ENCODE assay signal across 8 cellular contexts in genomic region chr6:36874443-36875249, GRCh38. TPM values are rescaled to one million over a fixed set of nuclear protein-coding genes. Genes with fewer than 3 reads are reported as not detected.
DNase-seq lines count a peak whose midpoint lies in the region; ATAC-seq and TF ChIP-seq lines count a peak whose summit lies in the region.

Gene PPIL1, minus strand, starts transcription at chr6:36874803. Its CDS starts 31 bp downstream, at chr6:36874772.

- peaks cover 53% of the 10 kb centered on the region for H3K4me1 Mint-ChIP-seq in activated naive CD8-positive, alpha-beta T cell treated with anti-CD3 and anti-CD28 coated beads, Interleukin-2, amount 50 U/mL, for 24 hours

- DNase-seq in GM10266 (ENCODE audit: extremely low spot score) = peak; percentile 89
- DNase-seq in NCI-H128 (lab: John Stamatoyannopoulos, UW; ENCODE audit: unreplicated experiment) = peak; percentile 81
- peak; percentile 86 for DNase-seq in SW480 (ENCODE audit: low spot score)
- DNase-seq in activated naive CD8-positive, alpha-beta T cell treated with anti-CD3 and anti-CD28 coated beads, Interleukin-2, amount 50 U/mL, for 24 hours = peak; percentile 82
- peak; percentile 91 to 92 for DNase-seq in cardiac muscle cell (ENCODE audit: low read depth in 1 of 2, low spot score in 1 of 2)
- peak; percentile 83 for DNase-seq in transverse colon

- no peak for TF ChIP-seq EP300 in transverse colon (IDR thresholded peaks at IDR 0.05; ENCODE audit: low read depth)

- no peaks in the 10 kb centered on the region for H3K27me3 Mint-ChIP-seq in activated naive CD8-positive, alpha-beta T cell treated with anti-CD3 and anti-CD28 coated beads, Interleukin-2, amount 50 U/mL, for 24 hours

- H3K9me3 ChIP-seq in cardiac muscle cell (ENCODE audit: low read depth) (no peaks in the 10 kb centered on the region), parathyroid adenoma (ENCODE audit: control insufficient read depth, low read length) (no peaks in the 10 kb centered on the region), transverse colon (no peaks in the 10 kb centered on the region)

- peaks cover 39% of the 10 kb centered on the region for H3K36me3 Mint-ChIP-seq in activated naive CD8-positive, alpha-beta T cell treated with anti-CD3 and anti-CD28 coated beads, Interleukin-2, amount 50 U/mL, for 24 hours (ENCODE audit: low read depth)

- peak within 1 kb of the TSS; percentile 99 for H3K27ac ChIP-seq in cardiac muscle cell
- H3K27ac ChIP-seq in parathyroid adenoma = peak within 1 kb of the TSS; percentile 94
- peak within 1 kb of the TSS; percentile 84 to 91 (median 89) for H3K27ac ChIP-seq in transverse colon

- in situ Hi-C loops in transverse colon (cut with MboI; ENCODE audit: low pct_ligation_motif_present in 1 of 4, low pct_unique_long_range_greater_than_20kb in 1 of 4, low sequenced_read_pairs in 3 of 4) = loop anchor here (25.0 kb wide), 2 partner anchors 138 to 338 kb away; partner anchors contain the start of gene FGD2 (in 3 of the 4)

- H3K4me1 ChIP-seq in cardiac muscle cell (ENCODE audit: low read depth) = peaks cover 25% of the 10 kb centered on the region
- H3K4me1 ChIP-seq in parathyroid adenoma = peaks cover 5% of the 10 kb centered on the region
- peaks cover 6 to 19% (median 15%) of the 10 kb centered on the region in 4 donors for H3K4me1 ChIP-seq in transverse colon

- peak; percentile 88 for ATAC-seq in HG02623 (IDR thresholded peaks at IDR 0.05; ENCODE audit: unreplicated experiment)
- peak; percentile 84 for ATAC-seq in activated naive CD8-positive, alpha-beta T cell treated with anti-CD3 and anti-CD28 coated beads, Interleukin-2, amount 50 U/mL, for 24 hours

- H3K4me2 ChIP-seq in parathyroid adenoma (ENCODE audit: low read length) = peak within 1 kb of the TSS; percentile 57

- peak within 1 kb of the TSS; percentile 96 for H3K4me3 Mint-ChIP-seq in activated naive CD8-positive, alpha-beta T cell treated with anti-CD3 and anti-CD28 coated beads, Interleukin-2, amount 50 U/mL, for 24 hours

- H3K9me3 Mint-ChIP-seq in activated naive CD8-positive, alpha-beta T cell treated with anti-CD3 and anti-CD28 coated beads, Interleukin-2, amount 50 U/mL, for 24 hours = no peaks in the 10 kb centered on the region

- H3K27me3 ChIP-seq in cardiac muscle cell (no peaks in the 10 kb centered on the region), parathyroid adenoma (ENCODE audit: control insufficient read depth, insufficient read depth, low read length) (no peaks in the 10 kb centered on the region), transverse colon (peaks cover 9% of the 10 kb centered on the region)

- TF ChIP-seq CTCF in GM10266 (IDR thresholded peaks at IDR 0.05; ENCODE audit: control insufficient read depth, insufficient read depth, low read depth, missing control alignments) (no peak), cardiac muscle cell (IDR thresholded peaks at IDR 0.05; ENCODE audit: low read depth, low read length) (no peak), parathyroid adenoma (IDR thresholded peaks at IDR 0.05) (no peak), transverse colon (IDR thresholded peaks at IDR 0.05) (peak in 1 of 5 experiments; percentile 19)

- H3K27ac Mint-ChIP-seq in activated naive CD8-positive, alpha-beta T cell treated with anti-CD3 and anti-CD28 coated beads, Interleukin-2, amount 50 U/mL, for 24 hours = peak within 1 kb of the TSS; percentile 100

- TF ChIP-seq POLR2A in transverse colon (IDR thresholded peaks at IDR 0.05) = peak; percentile 24

- H3K4me3 ChIP-seq in cardiac muscle cell = peak within 1 kb of the TSS; percentile 89
- H3K4me3 ChIP-seq in parathyroid adenoma (ENCODE audit: low read depth, low read length) = peak within 1 kb of the TSS; percentile 99
- H3K4me3 ChIP-seq in transverse colon = peak within 1 kb of the TSS; percentile 83 to 95 (median 92)

- H3K36me3 ChIP-seq in cardiac muscle cell = no peaks in the 10 kb centered on the region
- H3K36me3 ChIP-seq in parathyroid adenoma (ENCODE audit: control insufficient read depth, insufficient read depth, low read length) = no peaks in the 10 kb centered on the region
- H3K36me3 ChIP-seq in transverse colon = no peaks in the 10 kb centered on the region

- intact Hi-C loops in transverse colon (cut with DNase I; ENCODE audit: low total_unique reads) = no loop called here

- no peaks in the 10 kb centered on the region for H3K79me2 ChIP-seq in parathyroid adenoma

- 0 to 2% methylated on average over 6 to 44 of the region's 54 CpGs for WGBS in transverse colon (ENCODE audit: low coverage in 1 of 2), 2 donors

- H2AFZ ChIP-seq in parathyroid adenoma = peak within 1 kb of the TSS; percentile 97

- H3K9ac ChIP-seq in parathyroid adenoma = peak within 1 kb of the TSS; percentile 64

RNA-seq across cellular contexts. Expression of gene PPIL1, which starts in this region (rescaled TPM):
- total RNA-seq in cardiac muscle cell (37.0 and 70.8 TPM in 2 replicates), transverse colon (1 to 10 TPM in 3 of 4 donors, under 1 TPM in 1; 1.00 to 5.6 (median 3.3) TPM)
- 76.5 and 133 TPM in 2 replicates for polyA plus RNA-seq in cardiac muscle cell

Comparison
In these comparisons a context has a peak if more than half of its experiments do, and no peak if none do; other contexts are left out.
1. Peak in every context shown above with its lines: DNase-seq, ATAC-seq, H3K4me3 ChIP-seq and H3K27ac ChIP-seq.